ENCODE assay signal across 8 cellular contexts in the genomic region with DNA sequence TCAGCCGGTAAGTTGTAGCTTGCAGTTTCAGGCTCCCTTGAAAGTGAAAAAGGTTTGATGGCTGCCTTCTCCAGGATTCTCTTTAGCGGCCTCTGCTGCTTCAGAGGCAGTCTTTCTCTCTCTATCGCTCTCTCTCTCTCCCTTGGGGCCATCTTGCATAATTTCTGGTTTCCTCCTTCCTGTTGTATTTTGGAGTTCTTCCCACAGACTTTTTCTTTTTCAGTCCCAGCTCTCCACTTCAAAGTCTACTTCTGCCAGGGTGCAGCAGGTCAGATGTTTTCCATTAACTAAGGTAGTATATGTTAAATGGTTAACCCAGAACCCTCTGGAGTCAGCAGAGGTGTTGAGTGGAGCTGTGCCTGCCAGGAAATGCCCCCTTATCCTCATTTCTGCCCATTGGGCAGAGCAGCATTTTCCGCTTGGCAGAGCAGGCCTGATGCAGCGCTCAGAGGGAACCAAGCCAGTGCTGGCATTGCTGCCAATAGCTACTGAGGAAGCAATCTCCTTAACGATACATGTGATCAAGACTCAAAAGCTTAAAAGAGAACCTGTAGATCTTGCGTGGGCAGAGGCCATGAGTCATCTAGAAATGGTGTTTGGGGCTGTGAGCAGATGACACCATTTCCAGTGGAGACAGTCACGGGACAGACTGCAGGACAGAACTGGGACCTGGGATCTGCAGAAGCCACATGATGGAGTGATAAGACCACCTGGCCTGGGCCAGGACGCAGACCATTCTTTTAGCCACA. TPM values are rescaled to one million over a fixed set of nuclear protein-coding genes. Genes with fewer than 3 reads are reported as not detected.
A peak's percentile ranks its signal among the peaks of the same experiment; 100 is the strongest.
DNase-seq lines count a peak whose midpoint lies in the region; ATAC-seq and TF ChIP-seq lines count a peak whose summit lies in the region.

No MANE protein-coding gene starts in this region.

- peaks cover 45% of the 10 kb centered on the region for H3K4me1 Mint-ChIP-seq in nephron

- peak overlapping the region; percentile 92 to 94 (median 94) for H3K27ac Mint-ChIP-seq in nephron

- peak overlapping the region in 1 of 3 experiments; percentile 15 for H3K4me3 Mint-ChIP-seq in nephron

- H3K27me3 Mint-ChIP-seq in nephron (ENCODE audit: low read depth) = peaks cover 4% of the 10 kb centered on the region

- ATAC-seq in GM19023 (IDR thresholded peaks at IDR 0.05; ENCODE audit: unreplicated experiment) (peak; percentile 78), HG03097 (IDR thresholded peaks at IDR 0.05; ENCODE audit: low FRiP score, unreplicated experiment) (peak; percentile 78), SK-N-SH treated with all-trans-retinoic acid at 6 μM for 48 hours (peak; percentile 23; the same call in 2 of the 3 replicates), esophagus mucosa (peak; percentile 95)

- no peaks in the 10 kb centered on the region for H3K9me3 Mint-ChIP-seq in nephron

- DNase-seq in COLO829 (ENCODE audit: low spot score) (peak; percentile 96), NCI-H82 treated with DMSO at 0.1 percent for 48 hours (lab: John Stamatoyannopoulos, UW; ENCODE audit: unreplicated experiment) (no peak), NCI-H774 (lab: John Stamatoyannopoulos, UW) (no peak)

- peak in 2 of 3 experiments; percentile 28 to 32 for TF ChIP-seq CTCF in nephron (IDR thresholded peaks at IDR 0.05; ENCODE audit: unreplicated experiment in 3 of 3)

- H3K36me3 Mint-ChIP-seq in nephron (ENCODE audit: low read depth) = no peaks in the 10 kb centered on the region

TF ChIP-seq in SK-N-SH treated with all-trans-retinoic acid at 6 μM for 48 hours, 23 proteins besides CTCF, POLR2A, EP300 and RAD21:
- TF ChIP-seq GLIS3 (CRISPR knock-in tag; IDR thresholded peaks at IDR 0.05) (no peak), ZNF8 (CRISPR knock-in tag; IDR thresholded peaks at IDR 0.05) (no peak), ARNTL (CRISPR knock-in tag; IDR thresholded peaks at IDR 0.05; ENCODE audit: borderline replicate concordance, low read depth) (no peak), ZC3H10 (CRISPR knock-in tag; IDR thresholded peaks at IDR 0.05) (no peak), CSDC2 (CRISPR knock-in tag; IDR thresholded peaks at IDR 0.05) (no peak), ZNF70 (CRISPR knock-in tag; IDR thresholded peaks at IDR 0.05) (no peak), ZFP3 (CRISPR knock-in tag; IDR thresholded peaks at IDR 0.05) (no peak), OSR1 (CRISPR knock-in tag; IDR thresholded peaks at IDR 0.05) (no peak), BACH2 (CRISPR knock-in tag; IDR thresholded peaks at IDR 0.05; ENCODE audit: borderline replicate concordance) (no peak)
- TF ChIP-seq, protein P1, sequence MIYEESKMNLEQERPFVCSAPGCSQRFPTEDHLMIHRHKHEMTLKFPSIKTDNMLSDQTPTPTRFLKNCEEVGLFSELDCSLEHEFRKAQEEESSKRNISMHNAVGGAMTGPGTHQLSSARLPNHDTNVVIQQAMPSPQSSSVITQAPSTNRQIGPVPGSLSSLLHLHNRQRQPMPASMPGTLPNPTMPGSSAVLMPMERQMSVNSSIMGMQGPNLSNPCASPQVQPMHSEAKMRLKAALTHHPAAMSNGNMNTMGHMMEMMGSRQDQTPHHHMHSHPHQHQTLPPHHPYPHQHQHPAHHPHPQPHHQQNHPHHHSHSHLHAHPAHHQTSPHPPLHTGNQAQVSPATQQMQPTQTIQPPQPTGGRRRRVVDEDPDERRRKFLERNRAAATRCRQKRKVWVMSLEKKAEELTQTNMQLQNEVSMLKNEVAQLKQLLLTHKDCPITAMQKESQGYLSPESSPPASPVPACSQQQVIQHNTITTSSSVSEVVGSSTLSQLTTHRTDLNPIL (CRISPR knock-in tag; IDR thresholded peaks at IDR 0.05; ENCODE audit: low read depth) = no peak
- TF ChIP-seq, protein P2, sequence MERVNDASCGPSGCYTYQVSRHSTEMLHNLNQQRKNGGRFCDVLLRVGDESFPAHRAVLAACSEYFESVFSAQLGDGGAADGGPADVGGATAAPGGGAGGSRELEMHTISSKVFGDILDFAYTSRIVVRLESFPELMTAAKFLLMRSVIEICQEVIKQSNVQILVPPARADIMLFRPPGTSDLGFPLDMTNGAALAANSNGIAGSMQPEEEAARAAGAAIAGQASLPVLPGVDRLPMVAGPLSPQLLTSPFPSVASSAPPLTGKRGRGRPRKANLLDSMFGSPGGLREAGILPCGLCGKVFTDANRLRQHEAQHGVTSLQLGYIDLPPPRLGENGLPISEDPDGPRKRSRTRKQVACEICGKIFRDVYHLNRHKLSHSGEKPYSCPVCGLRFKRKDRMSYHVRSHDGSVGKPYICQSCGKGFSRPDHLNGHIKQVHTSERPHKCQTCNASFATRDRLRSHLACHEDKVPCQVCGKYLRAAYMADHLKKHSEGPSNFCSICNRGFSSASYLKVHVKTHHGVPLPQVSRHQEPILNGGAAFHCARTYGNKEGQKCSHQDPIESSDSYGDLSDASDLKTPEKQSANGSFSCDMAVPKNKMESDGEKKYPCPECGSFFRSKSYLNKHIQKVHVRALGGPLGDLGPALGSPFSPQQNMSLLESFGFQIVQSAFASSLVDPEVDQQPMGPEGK (CRISPR knock-in tag; IDR thresholded peaks at IDR 0.05; ENCODE audit: borderline replicate concordance) = no peak
- TF ChIP-seq, protein P3, sequence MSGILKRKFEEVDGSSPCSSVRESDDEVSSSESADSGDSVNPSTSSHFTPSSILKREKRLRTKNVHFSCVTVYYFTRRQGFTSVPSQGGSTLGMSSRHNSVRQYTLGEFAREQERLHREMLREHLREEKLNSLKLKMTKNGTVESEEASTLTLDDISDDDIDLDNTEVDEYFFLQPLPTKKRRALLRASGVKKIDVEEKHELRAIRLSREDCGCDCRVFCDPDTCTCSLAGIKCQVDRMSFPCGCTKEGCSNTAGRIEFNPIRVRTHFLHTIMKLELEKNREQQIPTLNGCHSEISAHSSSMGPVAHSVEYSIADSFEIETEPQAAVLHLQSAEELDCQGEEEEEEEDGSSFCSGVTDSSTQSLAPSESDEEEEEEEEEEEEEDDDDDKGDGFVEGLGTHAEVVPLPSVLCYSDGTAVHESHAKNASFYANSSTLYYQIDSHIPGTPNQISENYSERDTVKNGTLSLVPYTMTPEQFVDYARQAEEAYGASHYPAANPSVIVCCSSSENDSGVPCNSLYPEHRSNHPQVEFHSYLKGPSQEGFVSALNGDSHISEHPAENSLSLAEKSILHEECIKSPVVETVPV (CRISPR knock-in tag; IDR thresholded peaks at IDR 0.05) = no peak

RNA-seq across cellular contexts. Expression of a gene that starts 20.8 kb away (rescaled TPM):
- total RNA-seq in esophagus mucosa = 337 TPM

RNA-seq across cellular contexts. Expression of a gene that starts 20.9 kb away (rescaled TPM):
- total RNA-seq in esophagus mucosa = 8.0 TPM

RNA-seq across cellular contexts. Expression of a gene that starts 44.1 kb away (rescaled TPM):
- total RNA-seq in esophagus mucosa = 6.0 TPM

Comparison
In these comparisons a context has a peak if more than half of its experiments do, and no peak if none do; other contexts are left out.
1. ATAC-seq: peak in every context shown above with its lines; median percentile 95 in esophagus mucosa; 78 in GM19023; 78 in HG03097; 23 in SK-N-SH treated with all-trans-retinoic acid at 6 μM for 48 hours.